In genomic region chr1:152072311-152072710, GRCh38 we compare ENCODE assay signal across 40 cellular contexts. TPM values are rescaled to one million over a fixed set of nuclear protein-coding genes. Genes with fewer than 3 reads are reported as not detected.
"Had no signal": no experiment of that assay in that cellular context is flagged by ENCODE, and none has a peak within 500 bp of the region (broad histone marks: within the 10 kb centered on the region; RNA-seq: fewer than 3 reads in every experiment).

No MANE protein-coding gene starts in this region.

- H3K36me3 ChIP-seq: MG63 had no signal

- H3K4me2 ChIP-seq: KMS-11 had no signal

- DNase-seq: Karpas-422, Kasumi-1, KG1, MG63, MM.1S, MV-4-11, NCI-H1048, NCI-H1092, NCI-H1092 treated with DMSO at 0.1 percent for 48 hours, NCI-H1105, NCI-H1105 treated with DMSO at 0.1 percent for 48 hours, NCI-H1417, NCI-H1417 treated with DMSO at 0.1 percent for 48 hours, NCI-H1436, NCI-H1436 treated with DMSO at 0.1 percent for 48 hours, NCI-H146, NCI-H1694, NCI-H1694 treated with DMSO at 0.1 percent for 48 hours, NCI-H187, NCI-H187 treated with DMSO at 0.1 percent for 48 hours, NCI-H1930, NCI-H2029, NCI-H2029 treated with DMSO at 0.1 percent for 48 hours, NCI-H2081, NCI-H2081 treated with DMSO at 0.1 percent for 48 hours, NCI-H2107, NCI-H2171, NCI-H2171 treated with DMSO at 0.1 percent for 48 hours, NCI-H2227 treated with DMSO at 0.1 percent for 48 hours, NCI-H226, NCI-H345, NCI-H446, NCI-H446 treated with DMSO at 0.1 percent for 48 hours, NCI-H510A, NCI-H510A treated with DMSO at 0.1 percent for 48 hours had no signal

- H3K9me3 ChIP-seq: MG63 had no signal

- H3K4me3 ChIP-seq: MG63 had no signal

- H3K9ac ChIP-seq: KMS-11 had no signal

- H3K27ac ChIP-seq: KMS-11 had no signal

RNA-seq across cellular contexts. Expression of gene TCHHL1, which starts 16.6 kb away (rescaled TPM):
- total RNA-seq: LHCN-M2, M059J, MCF 10A, NCI-H460 had no signal

RNA-seq across cellular contexts. Expression of gene TCHH, which starts 42.9 kb away (rescaled TPM):
- total RNA-seq: M059J had no signal
